ENCODE assay signal across 1 cellular context in genomic region chr19:41959056-41960053, GRCh38.
A peak's percentile ranks its signal among the peaks of the same experiment; 100 is the strongest.
TF ChIP-seq lines count a peak whose summit lies in the region.

TSS of gene RABAC1 (minus strand) at chr19:41959321. CDS start at chr19:41959292, 29 bp downstream.

TF ChIP-seq in HepG2, 621 proteins besides CTCF, POLR2A, EP300 and RAD21 (continued from another document and continues in another):
- TF ChIP-seq STAT6 (CRISPR knock-in tag; IDR thresholded peaks at IDR 0.05; ENCODE audit: borderline replicate concordance), result no peak
- TF ChIP-seq ZNF597 (CRISPR knock-in tag; IDR thresholded peaks at IDR 0.05), result no peak
- no peak for TF ChIP-seq ZMYM2 (CRISPR knock-in tag; IDR thresholded peaks at IDR 0.05)
- no peak for TF ChIP-seq ZNF543 (CRISPR knock-in tag; IDR thresholded peaks at IDR 0.05)
- no peak for TF ChIP-seq TOPORS (CRISPR knock-in tag; IDR thresholded peaks at IDR 0.05)
- TF ChIP-seq SIN3B (IDR thresholded peaks at IDR 0.05; ENCODE audit: low read length), result no peak
- TF ChIP-seq RERE (CRISPR knock-in tag; IDR thresholded peaks at IDR 0.05; ENCODE audit: low read depth), result no peak
- no peak for TF ChIP-seq MXD1 (CRISPR knock-in tag; IDR thresholded peaks at IDR 0.05)
- TF ChIP-seq SMC3 (IDR thresholded peaks at IDR 0.05; ENCODE audit: low read length), result no peak
- no peak for TF ChIP-seq RARA (CRISPR knock-in tag; IDR thresholded peaks at IDR 0.05)
- no peak for TF ChIP-seq PCBP1 (IDR thresholded peaks at IDR 0.05; ENCODE audit: borderline replicate concordance, low read depth, low read length)
- TF ChIP-seq KAT7 (CRISPR knock-in tag; IDR thresholded peaks at IDR 0.05; ENCODE audit: borderline replicate concordance), result no peak
- TF ChIP-seq ATF1 (CRISPR knock-in tag; IDR thresholded peaks at IDR 0.05), result peak; percentile 91
- no peak for TF ChIP-seq KDM5A (IDR thresholded peaks at IDR 0.05; ENCODE audit: borderline replicate concordance, low read length)
- TF ChIP-seq TCF7 (IDR thresholded peaks at IDR 0.05; ENCODE audit: low read depth), result no peak
- no peak for TF ChIP-seq SP2 (CRISPR knock-in tag; IDR thresholded peaks at IDR 0.05)
- TF ChIP-seq ZBTB42 (CRISPR knock-in tag; IDR thresholded peaks at IDR 0.05), result peak; percentile 75; the same call in 1 of the 2 replicates
- no peak for TF ChIP-seq ZNF709 (CRISPR knock-in tag; IDR thresholded peaks at IDR 0.05)
- peak; percentile 40; the same call in 1 of the 2 replicates for TF ChIP-seq POGK (CRISPR knock-in tag; conservative IDR thresholded peaks at IDR 0.05)
- no peak for TF ChIP-seq HNF1A (IDR thresholded peaks at IDR 0.05; ENCODE audit: low read depth)
- TF ChIP-seq HNF1A (CRISPR knock-in tag; IDR thresholded peaks at IDR 0.05; ENCODE audit: borderline replicate concordance), result peak; percentile 35; the same call in 1 of the 2 replicates
- no peak for TF ChIP-seq PRDM15 (CRISPR knock-in tag; IDR thresholded peaks at IDR 0.05)
- no peak for TF ChIP-seq ZNF30 (CRISPR knock-in tag; IDR thresholded peaks at IDR 0.05)
- TF ChIP-seq AKAP8 (CRISPR knock-in tag; IDR thresholded peaks at IDR 0.05), result no peak
- peak in 1 of 2 experiments; percentile 63; a peak in 1 of 4 replicates for TF ChIP-seq KLF16 (CRISPR knock-in tag; IDR thresholded peaks at IDR 0.05)
- no peak for TF ChIP-seq TMF1 (CRISPR knock-in tag; IDR thresholded peaks at IDR 0.05; ENCODE audit: low read depth)
- TF ChIP-seq RXRA (CRISPR knock-in tag; IDR thresholded peaks at IDR 0.05), result 0 out of 2 replicates have a peak, but pooled peaks have one; percentile 8
- TF ChIP-seq TAF1 (CRISPR knock-in tag; IDR thresholded peaks at IDR 0.05), result peak; percentile 45; the same call in 1 of the 2 replicates
- no peak; the same call in 1 of the 2 replicates for TF ChIP-seq TFDP1 (CRISPR knock-in tag; IDR thresholded peaks at IDR 0.05; ENCODE audit: borderline replicate concordance)
- no peak for TF ChIP-seq MIER3 (CRISPR knock-in tag; IDR thresholded peaks at IDR 0.05; ENCODE audit: borderline replicate concordance)
- TF ChIP-seq PAWR (CRISPR knock-in tag; IDR thresholded peaks at IDR 0.05; ENCODE audit: borderline replicate concordance), result no peak
- TF ChIP-seq SNAI1 (CRISPR knock-in tag; IDR thresholded peaks at IDR 0.05; ENCODE audit: borderline replicate concordance), result no peak
- no peak for TF ChIP-seq ZNF850 (CRISPR knock-in tag; conservative IDR thresholded peaks at IDR 0.05)
- TF ChIP-seq NFYC (CRISPR knock-in tag; IDR thresholded peaks at IDR 0.05), result peak; percentile 53
- TF ChIP-seq KLF15 (CRISPR knock-in tag; IDR thresholded peaks at IDR 0.05; ENCODE audit: borderline replicate concordance), result peak; percentile 24; the same call in 1 of the 2 replicates
- TF ChIP-seq ZC3H4 (CRISPR knock-in tag; IDR thresholded peaks at IDR 0.05; ENCODE audit: borderline replicate concordance), result no peak
- TF ChIP-seq ZNF280B (CRISPR knock-in tag; IDR thresholded peaks at IDR 0.05; ENCODE audit: borderline replicate concordance), result no peak
- no peak for TF ChIP-seq PLRG1 (conservative IDR thresholded peaks at IDR 0.05)
